In genomic region chr7:122352454-122352853, GRCh38 we compare ENCODE assay signal across 24 cellular contexts. TPM values are rescaled to one million over a fixed set of nuclear protein-coding genes. Genes with fewer than 3 reads are reported as not detected.
"Had no signal": no experiment of that assay in that cellular context is flagged by ENCODE, and none has a peak within 500 bp of the region (broad histone marks: within the 10 kb centered on the region; RNA-seq: fewer than 3 reads in every experiment).

No MANE protein-coding gene starts in this region.

- H3K4me1 ChIP-seq: SJSA1 had no signal

- H3K9ac ChIP-seq: KMS-11 had no signal

- H3K36me3 ChIP-seq: SJSA1 had no signal

- H3K9me3 ChIP-seq: SJSA1 had no signal

- H3K27ac Mint-ChIP-seq: IgD-negative memory B cell had no signal

- H3K27me3 ChIP-seq: SJSA1 had no signal

- H3K27me3 Mint-ChIP-seq: IgD-negative memory B cell had no signal

- H3K9me3 Mint-ChIP-seq: IgD-negative memory B cell had no signal

- ATAC-seq: K562 had no signal

- H3K4me3 ChIP-seq: K562, SJSA1, SK-N-MC had no signal

- DNase-seq: Kasumi-1, MM.1S, NCI-H1092 treated with DMSO at 0.1 percent for 48 hours, NCI-H1436, NCI-H187, NCI-H2029, NCI-H2081 treated with DMSO at 0.1 percent for 48 hours, NCI-H2171, NCI-H226, NCI-H446, NCI-H510A, NCI-H524 treated with DMSO at 0.1 percent for 48 hours, NCI-H69, NCI-H774, Right ventricle myocardium superior, RPMI8226, SIG-M5 had no signal

- H3K4me2 ChIP-seq: KMS-11 had no signal

- H3K27ac ChIP-seq: HL-60, KMS-11, SJSA1, SK-N-MC had no signal

- H3K4me1 Mint-ChIP-seq: IgD-negative memory B cell had no signal

- H3K36me3 Mint-ChIP-seq: IgD-negative memory B cell had no signal

- H3K4me3 Mint-ChIP-seq: IgD-negative memory B cell had no signal

RNA-seq across cellular contexts. Expression of gene FEZF1, which starts 47.9 kb away (rescaled TPM):
- total RNA-seq: K562, M059J, Right ventricle myocardium superior, SJSA1 had no signal
